ENCODE assay signal across 1 cellular context in the genomic region with DNA sequence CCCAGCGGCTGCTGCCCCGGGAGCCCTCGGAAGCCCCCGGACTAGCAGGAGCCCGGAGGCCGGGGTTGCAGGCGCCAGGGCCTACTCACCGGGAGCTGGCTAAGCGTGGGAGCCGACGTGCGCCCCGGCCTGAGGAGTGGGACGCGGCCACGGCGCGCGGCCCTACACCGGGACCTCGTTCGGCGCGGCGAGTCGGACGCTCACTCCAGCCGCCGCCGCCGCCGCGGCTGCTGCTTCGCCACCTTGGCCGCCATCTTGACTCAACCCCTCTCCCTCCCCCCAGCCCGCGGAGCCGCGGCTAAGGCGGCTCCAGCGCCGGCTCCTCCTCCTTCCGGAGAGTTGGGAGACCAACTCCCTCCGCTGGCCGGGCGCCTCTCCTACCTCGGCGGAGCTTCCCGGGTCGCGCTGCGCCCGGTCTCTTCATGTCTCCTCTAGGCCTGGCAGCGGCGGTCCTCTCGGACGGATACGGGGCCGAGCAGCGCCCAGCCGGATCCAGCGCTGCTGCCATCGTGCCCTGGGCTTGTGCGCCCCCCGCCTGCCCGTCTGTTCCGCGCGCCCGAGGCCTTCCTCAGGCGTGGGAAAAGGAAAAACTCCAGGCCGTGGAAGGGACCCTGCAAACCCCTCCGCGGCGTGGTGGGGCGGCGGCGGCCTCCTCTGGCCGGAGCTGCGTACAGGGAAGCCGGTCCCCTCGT.
TF ChIP-seq lines count a peak whose summit lies in the region.

Gene NCOR1, minus strand, starts transcription at position 262 of the 692 bp plus-strand sequence. CDS start 20,965 bp downstream, outside the sequence.

TF ChIP-seq in A549, 52 proteins besides CTCF, POLR2A, EP300 and RAD21 (continued from another document):
- no peak for TF ChIP-seq HOXA7 (CRISPR knock-in tag; IDR thresholded peaks at IDR 0.05)
- TF ChIP-seq NR3C1 (IDR thresholded peaks at IDR 0.05): no peak
- TF ChIP-seq RARB (CRISPR knock-in tag; IDR thresholded peaks at IDR 0.05): no peak
- no peak for TF ChIP-seq FOXS1 (CRISPR knock-in tag; IDR thresholded peaks at IDR 0.05)
- TF ChIP-seq CHD2 (IDR thresholded peaks at IDR 0.05; ENCODE audit: low read length, partially characterized antibody): no peak
- TF ChIP-seq, protein P1, sequence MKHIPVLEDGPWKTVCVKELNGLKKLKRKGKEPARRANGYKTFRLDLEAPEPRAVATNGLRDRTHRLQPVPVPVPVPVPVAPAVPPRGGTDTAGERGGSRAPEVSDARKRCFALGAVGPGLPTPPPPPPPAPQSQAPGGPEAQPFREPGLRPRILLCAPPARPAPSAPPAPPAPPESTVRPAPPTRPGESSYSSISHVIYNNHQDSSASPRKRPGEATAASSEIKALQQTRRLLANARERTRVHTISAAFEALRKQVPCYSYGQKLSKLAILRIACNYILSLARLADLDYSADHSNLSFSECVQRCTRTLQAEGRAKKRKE (CRISPR knock-in tag; IDR thresholded peaks at IDR 0.05; ENCODE audit: low read depth): 0 out of 2 replicates have a peak, but pooled peaks have one; percentile 55
- TF ChIP-seq CHD4 (IDR thresholded peaks at IDR 0.05; ENCODE audit: borderline replicate concordance): no peak
- TF ChIP-seq HDAC2 (IDR thresholded peaks at IDR 0.05): no peak
- TF ChIP-seq MAX (IDR thresholded peaks at IDR 0.05): peak; percentile 83
- no peak for TF ChIP-seq FOSL2 (IDR thresholded peaks at IDR 0.05)
- no peak for TF ChIP-seq FOSL2 (CRISPR knock-in tag; IDR thresholded peaks at IDR 0.05)
- peak; percentile 32; the same call in 1 of the 2 replicates for TF ChIP-seq MAZ (IDR thresholded peaks at IDR 0.05; ENCODE audit: borderline replicate concordance, low read depth, low read length)
- TF ChIP-seq E2F6 (IDR thresholded peaks at IDR 0.05; ENCODE audit: borderline replicate concordance, low read depth): peak; percentile 69; the same call in 1 of the 2 replicates
- TF ChIP-seq KDM5A (IDR thresholded peaks at IDR 0.05): peak; percentile 73; the same call in 1 of the 2 replicates
